ENCODE assay signal across 15 cellular contexts in genomic region chr9:70106571-70106970, GRCh38.
DNase-seq lines count a peak whose midpoint lies in the region; ATAC-seq and TF ChIP-seq lines count a peak whose summit lies in the region.
"Had no signal": no experiment of that assay in that cellular context is flagged by ENCODE, and none has a peak within 500 bp of the region (broad histone marks: within the 10 kb centered on the region; RNA-seq: fewer than 3 reads in every experiment).

No MANE protein-coding gene starts in this region.

- in situ Hi-C loops in GM13976 (cut with MboI; ENCODE audit: low sequenced_read_pairs, unreplicated experiment): no loop called here

- peak overlapping the region; percentile 51 to 66 for H3K27ac ChIP-seq in breast epithelium
- peak overlapping the region in 3 of 4 donors; percentile 59 to 71 (median 63) for H3K27ac ChIP-seq in esophagus muscularis mucosa (replicated peaks in 1 of 4)
- peak overlapping the region; percentile 53 for H3K27ac ChIP-seq in stomach smooth muscle (ENCODE audit: low read length)
- H3K27ac ChIP-seq: 22Rv1, HL-60 had no signal

- POLR2A ChIA-PET in MCF 10A (lab: Yijun Ruan, JAX): interaction anchor here (0.7 kb wide), 1 partner anchor 144 kb away, joined by 5 read pairs; no protein-coding TSS in a partner anchor

- H3K4me3 ChIP-seq in breast epithelium: no peak overlapping the region
- no peak overlapping the region for H3K4me3 ChIP-seq in esophagus muscularis mucosa
- no peak overlapping the region for H3K4me3 ChIP-seq in stomach smooth muscle (ENCODE audit: low read length in 2 of 2)
- H3K4me3 ChIP-seq: HAP-1 had no signal

- H3K27me3 ChIP-seq in breast epithelium (no peaks in the 10 kb centered on the region), esophagus muscularis mucosa (no peaks in the 10 kb centered on the region), stomach smooth muscle (ENCODE audit: control insufficient read depth in 1 of 2, insufficient read depth in 2 of 2, low read length in 2 of 2) (no peaks in the 10 kb centered on the region)

- intact Hi-C loops in breast epithelium (cut with DNase I; ENCODE audit: low total_unique reads) (loop anchor here (5.0 kb wide), 1 partner anchor 64 kb away; the partner anchor contains the start of gene MAMDC2), MCF 10A (cut with micrococcal nuclease) (no loop called here), esophagus muscularis mucosa (cut with DNase I) (no loop called here)

- no TSS peak for BruUV-seq in MCF 10A (replicated peaks; lab: Mats Ljungman, UMichigan)

- TF ChIP-seq POLR2A in breast epithelium (IDR thresholded peaks at IDR 0.05) (no peak), esophagus muscularis mucosa (IDR thresholded peaks at IDR 0.05; ENCODE audit: low read depth) (no peak)

- 95% methylated on average over 10 of the region's 10 CpGs for WGBS in esophagus muscularis mucosa

- peaks cover 14% of the 10 kb centered on the region for H3K4me1 Mint-ChIP-seq in MCF 10A (ENCODE audit: insufficient read depth, unreplicated experiment)

- no peak overlapping the region for H3K27ac Mint-ChIP-seq in MCF 10A (ENCODE audit: low read depth, unreplicated experiment)
- H3K27ac Mint-ChIP-seq: CD14-positive monocyte; CD8-positive, alpha-beta memory T cell; HFFc6 had no signal

- H3K4me1 ChIP-seq in breast epithelium: no peaks in the 10 kb centered on the region
- peaks cover 10 to 66% (median 58%) of the 10 kb centered on the region in 4 donors for H3K4me1 ChIP-seq in esophagus muscularis mucosa
- H3K4me1 ChIP-seq in stomach smooth muscle (ENCODE audit: control insufficient read depth, insufficient read depth, low read length): peaks cover 11% of the 10 kb centered on the region
- H3K4me1 ChIP-seq: HAP-1 had no signal

- H3K9ac ChIP-seq in stomach smooth muscle (ENCODE audit: low read length in 2 of 2): no peak overlapping the region

- H3K36me3 ChIP-seq in breast epithelium (no peaks in the 10 kb centered on the region), esophagus muscularis mucosa (peaks cover 0 to 31% (median 14%) of the 10 kb centered on the region in 4 donors), stomach smooth muscle (ENCODE audit: control insufficient read depth in 2 of 2, insufficient read depth in 2 of 2, low read length in 2 of 2) (peaks cover 11 to 16% of the 10 kb centered on the region in 2 donors)
- H3K36me3 ChIP-seq: HAP-1 had no signal

- H3K9me3 ChIP-seq in breast epithelium (no peaks in the 10 kb centered on the region), esophagus muscularis mucosa (no peaks in the 10 kb centered on the region), stomach smooth muscle (ENCODE audit: control insufficient read depth in 2 of 2, low read length in 2 of 2) (no peaks in the 10 kb centered on the region)
- H3K9me3 ChIP-seq: HAP-1 had no signal

- TF ChIP-seq EP300 in esophagus muscularis mucosa (IDR thresholded peaks at IDR 0.05): no peak

- H3K9me3 Mint-ChIP-seq in MCF 10A (ENCODE audit: unreplicated experiment): no peaks in the 10 kb centered on the region
- H3K9me3 Mint-ChIP-seq: HFFc6 had no signal

- DNase-seq in breast epithelium (ENCODE audit: low spot score in 2 of 2) (peak in 1 of 2 donors; percentile 66), MCF 10A (ENCODE audit: unreplicated experiment) (no peak), esophagus muscularis mucosa (ENCODE audit: extremely low spot score) (no peak), GM13976 (ENCODE audit: low spot score) (no peak)
- DNase-seq: CD8-positive, alpha-beta memory T cell; DMS53; GF-D8; HFFc6 had no signal

- no peak for ATAC-seq in HG03108 (IDR thresholded peaks at IDR 0.05; ENCODE audit: unreplicated experiment)
- no peak for ATAC-seq in GM18868 (IDR thresholded peaks at IDR 0.05; ENCODE audit: unreplicated experiment)

- H3K36me3 Mint-ChIP-seq in MCF 10A (ENCODE audit: insufficient read depth, unreplicated experiment): no peaks in the 10 kb centered on the region
- H3K36me3 Mint-ChIP-seq: CD14-positive monocyte; CD8-positive, alpha-beta memory T cell had no signal

- no peaks in the 10 kb centered on the region for H3K27me3 Mint-ChIP-seq in MCF 10A (ENCODE audit: insufficient read depth, unreplicated experiment)

- CTCF ChIA-PET in MCF 10A (lab: Yijun Ruan, JAX): no interaction called here

- no peak overlapping the region for H3K4me3 Mint-ChIP-seq in MCF 10A (ENCODE audit: unreplicated experiment)
- H3K4me3 Mint-ChIP-seq: CD14-positive monocyte; CD8-positive, alpha-beta memory T cell; HFFc6 had no signal

- TF ChIP-seq CTCF in breast epithelium (IDR thresholded peaks at IDR 0.05) (no peak), MCF 10A (IDR thresholded peaks at IDR 0.05; ENCODE audit: unreplicated experiment) (no peak), esophagus muscularis mucosa (IDR thresholded peaks at IDR 0.05) (no peak), GM13976 (IDR thresholded peaks at IDR 0.05; ENCODE audit: borderline replicate concordance, control extremely low read depth, extremely low read depth, insufficient read depth, missing control alignments) (no peak)
